15 cellular contexts compared by ENCODE assay signal in the genomic region with DNA sequence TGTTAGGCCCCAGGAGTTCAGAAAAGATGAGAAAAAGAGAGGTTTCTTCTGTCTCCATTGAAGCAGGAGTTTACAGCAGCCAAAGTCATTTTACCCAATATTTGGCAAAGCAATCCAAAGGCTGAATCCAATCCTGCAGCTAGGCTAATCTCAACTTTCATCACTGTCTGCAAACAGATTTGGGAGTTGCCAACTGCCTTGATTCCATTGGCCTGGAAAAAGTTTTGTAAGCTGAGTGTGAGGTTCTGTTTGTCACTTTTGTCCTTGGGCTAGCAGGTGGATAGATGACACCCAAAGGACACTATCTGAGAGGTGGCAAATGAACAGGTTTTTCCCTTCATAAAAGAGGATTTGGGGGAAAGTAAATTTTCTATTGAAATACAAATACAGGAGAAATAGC. TPM values are rescaled to one million over a fixed set of nuclear protein-coding genes. Genes with fewer than 3 reads are reported as not detected.
DNase-seq lines count a peak whose midpoint lies in the region; ATAC-seq and TF ChIP-seq lines count a peak whose summit lies in the region.
"Had no signal": no experiment of that assay in that cellular context is flagged by ENCODE, and none has a peak within 500 bp of the region (broad histone marks: within the 10 kb centered on the region; RNA-seq: fewer than 3 reads in every experiment).

No MANE protein-coding gene starts in this region.

- TF ChIP-seq CTCF in LNCaP clone FGC (IDR thresholded peaks at IDR 0.05; ENCODE audit: control insufficient read depth, extremely low read depth, insufficient read depth) (no peak), ovary (IDR thresholded peaks at IDR 0.05) (no peak)

- H3K4me1 ChIP-seq in ovary (ENCODE audit: insufficient read depth), result no peaks in the 10 kb centered on the region

- H3K27me3 ChIP-seq in ovary, result no peaks in the 10 kb centered on the region
- H3K27me3 ChIP-seq: BLaER1 treated with 17β-estradiol and CSF1 and Interleukin-3, amounts not matched to agents 10 nM and 100 nM had no signal

- H3K36me3 ChIP-seq in ovary, result no peaks in the 10 kb centered on the region
- H3K36me3 ChIP-seq: BLaER1 treated with 17β-estradiol and CSF1 and Interleukin-3, amounts not matched to agents 10 nM and 100 nM had no signal

- DNase-seq in NCI-H2171 treated with DMSO at 0.1 percent for 48 hours (lab: John Stamatoyannopoulos, UW) (peak; percentile 5), NCI-H2171 (lab: John Stamatoyannopoulos, UW) (no peak), LNCaP clone FGC (ENCODE audit: low read depth) (peak; percentile 8), left lobe of liver (ENCODE audit: low spot score) (peak; percentile 56), ovary (no peak), Ammon's horn (ENCODE audit: low spot score) (no peak), kidney glomerular epithelial cell (lab: John Stamatoyannopoulos, UW) (no peak)
- DNase-seq: Calu3; CD8-positive, alpha-beta T cell; DMS79 treated with DMSO at 0.1 percent for 48 hours; GF-D8; HCEC 1CT had no signal

- intact Hi-C loops in ovary (cut with DNase I), result no loop called here

- TF ChIP-seq POLR2A in ovary (IDR thresholded peaks at IDR 0.05), result no peak

- no peaks in the 10 kb centered on the region for H3K9me3 ChIP-seq in ovary

- H3K4me3 ChIP-seq in LNCaP clone FGC (ENCODE audit: low read depth, low read length) (no peak overlapping the region), ovary (no peak overlapping the region)
- H3K4me3 ChIP-seq: BLaER1 treated with 17β-estradiol and CSF1 and Interleukin-3, amounts not matched to agents 10 nM and 100 nM; GM12878 had no signal

- H3K27ac ChIP-seq in ovary, result no peak overlapping the region
- H3K27ac ChIP-seq: 22Rv1; BLaER1 treated with 17β-estradiol and CSF1 and Interleukin-3, amounts not matched to agents 10 nM and 100 nM had no signal

- ATAC-seq in left lobe of liver, result peak; percentile 93
- ATAC-seq: CD8-positive, alpha-beta T cell; GM12878 had no signal

- no peak for TF ChIP-seq EP300 in ovary (IDR thresholded peaks at IDR 0.05)

RNA-seq across cellular contexts. Expression of a gene that starts 56.6 kb away (rescaled TPM):
- total RNA-seq in left lobe of liver (17.3 TPM), ovary (10 to 100 TPM; 23.0 to 53.7 (median 33.3) TPM)
- 10 to 100 TPM in 1 of 2 donors, 1 to 10 TPM in 1; 7.8 to 12.9 TPM for polyA plus RNA-seq in ovary

Comparison
In these comparisons a context has a peak if more than half of its experiments do, and no peak if none do; other contexts are left out.
1. DNase-seq: peak in NCI-H2171 treated with DMSO at 0.1 percent for 48 hours (single experiment), LNCaP clone FGC (single experiment) and left lobe of liver (single experiment); none in NCI-H2171 (single experiment), ovary (0 of 5), Ammon's horn (single experiment) and kidney glomerular epithelial cell (single experiment).